ENCODE assay signal across 33 cellular contexts in the genomic region with DNA sequence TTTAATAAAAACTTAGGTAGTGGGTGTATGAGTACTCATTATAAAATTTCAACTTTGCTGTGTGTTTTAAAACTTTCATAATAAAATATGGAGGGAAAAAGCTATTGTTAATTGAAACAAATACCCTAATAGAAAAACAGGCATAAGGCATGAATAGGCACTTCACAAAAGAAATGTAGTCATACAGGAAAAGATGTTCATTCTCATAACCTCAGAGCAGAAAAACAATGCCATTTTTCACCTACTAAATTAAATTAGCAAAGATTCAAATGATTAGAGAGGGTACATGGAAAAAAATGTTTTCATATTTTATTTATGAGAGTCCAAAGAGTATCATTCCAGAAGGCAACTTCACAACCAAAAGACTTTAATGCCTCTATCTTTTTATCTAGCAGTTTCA.
"Had no signal": no experiment of that assay in that cellular context is flagged by ENCODE, and none has a peak within 500 bp of the region (broad histone marks: within the 10 kb centered on the region; RNA-seq: fewer than 3 reads in every experiment).

No MANE protein-coding gene starts in this region.

- H3K27me3 Mint-ChIP-seq: activated B cell treated with CpG ODN at 0.5 μM for 24 hours; activated CD8-positive, alpha-beta T cell treated with anti-CD3 and anti-CD28 coated beads for 36 hours; activated naive CD8-positive, alpha-beta T cell; activated T-helper 17 cell treated with anti-CD3 and anti-CD28 coated beads, Interleukin-2, amount 50 U/mL, for 72 hours; central memory CD8-positive, alpha-beta T cell; dendritic cell treated with granulocyte-macrophage colony-stimulating factor and Interleukin-4, amounts not matched to agents 40 ng/mL and 50 ng/mL, for 4 days; effector memory CD8-positive, alpha-beta T cell; T-helper 17 cell had no signal

- H3K9me3 Mint-ChIP-seq: activated T-cell treated with anti-CD3 and anti-CD28 coated beads, Interleukin-2, amount 50 U/mL, for 4 hours; activated T-helper 17 cell treated with anti-CD3 and anti-CD28 coated beads, Interleukin-2, amount 50 U/mL, for 72 hours; central memory CD8-positive, alpha-beta T cell; effector memory CD8-positive, alpha-beta T cell; T-helper 2 cell treated with Interferon-gamma antibody and Interleukin-4, amounts not matched to agents 5 μg/mL and 100 μg/mL, for 36 hours had no signal

- FAIRE-seq: astrocyte, bronchial epithelial cell had no signal

- H3K36me3 ChIP-seq: brain microvascular endothelial cell, esophagus squamous epithelium, WERI-Rb-1 had no signal

- H3K4me3 Mint-ChIP-seq: activated B cell treated with CpG ODN at 0.5 μM for 24 hours; activated CD8-positive, alpha-beta T cell treated with anti-CD3 and anti-CD28 coated beads for 36 hours; activated naive CD8-positive, alpha-beta T cell; activated T-cell treated with anti-CD3 and anti-CD28 coated beads, Interleukin-2, amount 50 U/mL, for 4 hours; activated T-helper 17 cell treated with anti-CD3 and anti-CD28 coated beads, Interleukin-2, amount 50 U/mL, for 72 hours; central memory CD8-positive, alpha-beta T cell; dendritic cell treated with granulocyte-macrophage colony-stimulating factor and Interleukin-4, amounts not matched to agents 40 ng/mL and 50 ng/mL, for 4 days; effector memory CD8-positive, alpha-beta T cell; T-helper 17 cell; T-helper 2 cell treated with Interferon-gamma antibody and Interleukin-4, amounts not matched to agents 5 μg/mL and 100 μg/mL, for 36 hours had no signal

- H3K27ac ChIP-seq: brain microvascular endothelial cell, coronary artery, epithelial cell of prostate, esophagus squamous epithelium, WERI-Rb-1 had no signal

- H3K27ac Mint-ChIP-seq: activated B cell treated with CpG ODN at 0.5 μM for 24 hours; activated CD8-positive, alpha-beta T cell treated with anti-CD3 and anti-CD28 coated beads for 36 hours; activated T-helper 17 cell treated with anti-CD3 and anti-CD28 coated beads, Interleukin-2, amount 50 U/mL, for 72 hours; dendritic cell treated with granulocyte-macrophage colony-stimulating factor and Interleukin-4, amounts not matched to agents 40 ng/mL and 50 ng/mL, for 4 days; effector memory CD8-positive, alpha-beta T cell; T-helper 17 cell; T-helper 2 cell treated with Interferon-gamma antibody and Interleukin-4, amounts not matched to agents 5 μg/mL and 100 μg/mL, for 36 hours had no signal

- H3K27me3 ChIP-seq: brain microvascular endothelial cell, esophagus squamous epithelium had no signal

- DNase-seq: activated B cell treated with CpG ODN at 0.5 μM for 24 hours; activated CD4-positive, alpha-beta T cell treated with anti-CD3 and anti-CD28 coated beads for 48 hours; activated CD4-positive, alpha-beta T cell treated with anti-CD3 and anti-CD28 coated beads, Interleukin-2, amount 50 U/mL, for 1 hour; activated CD4-positive, alpha-beta T cell treated with anti-CD3 and anti-CD28 coated beads, Interleukin-2, amount 50 U/mL, for 48 hours; activated CD8-positive, alpha-beta memory T cell treated with anti-CD3 and anti-CD28 coated beads for 24 hours; activated CD8-positive, alpha-beta T cell treated with anti-CD3 and anti-CD28 coated beads for 36 hours; activated effector memory CD4-positive, alpha-beta T cell treated with Interleukin-2 at 50 U/mL for 16 hours; activated gamma-delta T cell treated with Interleukin-2 at 50 U/mL for 16 hours; activated naive CD4-positive, alpha-beta T cell treated with anti-CD3 and anti-CD28 coated beads, Interleukin-2, amount 50 U/mL, for 16 hours; activated naive CD4-positive, alpha-beta T cell treated with Interleukin-2 at 50 U/mL for 16 hours; activated T-cell treated with anti-CD3 and anti-CD28 coated beads, Interleukin-2, amount 50 U/mL, for 4 hours; amniotic stem cell; anterior cingulate cortex; brain microvascular endothelial cell; effector CD4-positive, alpha-beta T cell; effector memory CD8-positive, alpha-beta T cell; esophagus squamous epithelium; foreskin melanocyte; head of caudate nucleus; T-helper 1 cell; T-helper 17 cell; T1000; WERI-Rb-1 had no signal

- ATAC-seq: activated CD4-positive, CD25-positive, alpha-beta regulatory T cell treated with anti-CD3 and anti-CD28 coated beads, Interleukin-2, amount 50 U/mL, for 24 hours; activated CD8-positive, alpha-beta T cell treated with anti-CD3 and anti-CD28 coated beads for 36 hours; activated T-cell treated with anti-CD3 and anti-CD28 coated beads, Interleukin-2, amount 50 U/mL, for 4 hours; activated T-helper 17 cell treated with anti-CD3 and anti-CD28 coated beads, Interleukin-2, amount 50 U/mL, for 72 hours; effector memory CD8-positive, alpha-beta T cell; T-helper 17 cell had no signal

- H3K4me3 ChIP-seq: coronary artery, esophagus squamous epithelium had no signal

- H3K9me3 ChIP-seq: esophagus squamous epithelium had no signal
